1 cellular context compared by ENCODE assay signal in the genomic region with DNA sequence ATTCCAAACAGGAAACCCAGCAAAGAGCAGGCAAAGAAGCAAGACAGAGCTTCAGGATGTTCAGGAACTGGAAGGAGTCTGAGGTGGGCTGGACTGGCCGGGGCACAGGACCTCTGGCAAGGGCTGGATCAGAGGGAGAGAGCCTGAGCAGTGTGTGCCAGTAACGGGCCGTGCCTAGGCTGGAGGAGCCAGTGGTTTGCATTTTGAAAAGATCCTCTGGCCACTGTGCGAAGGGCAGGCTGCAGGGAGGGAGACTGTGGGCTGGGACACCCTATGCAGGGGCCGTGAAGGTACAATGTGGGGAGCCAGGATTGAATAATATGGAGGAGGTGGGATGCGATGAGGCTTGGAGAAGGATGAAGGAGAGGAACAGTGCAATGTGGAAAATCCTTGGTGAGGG.
TF ChIP-seq lines count a peak whose summit lies in the region.

No MANE protein-coding gene starts in this region.

TF ChIP-seq in A549, 52 proteins besides CTCF, POLR2A, EP300 and RAD21:
- no peak for TF ChIP-seq ZC3H11A (IDR thresholded peaks at IDR 0.05)
- TF ChIP-seq RFX5 (IDR thresholded peaks at IDR 0.05), result 0 out of 2 replicates have a peak, but pooled peaks have one; percentile 12
- TF ChIP-seq BCL3 (IDR thresholded peaks at IDR 0.05), result no peak
- TF ChIP-seq ZNF302 (CRISPR knock-in tag; IDR thresholded peaks at IDR 0.05), result no peak
- TF ChIP-seq NPAS2 (CRISPR knock-in tag; IDR thresholded peaks at IDR 0.05; ENCODE audit: borderline replicate concordance), result no peak
- TF ChIP-seq RNF2 (IDR thresholded peaks at IDR 0.05; ENCODE audit: borderline replicate concordance, low read depth), result no peak
- no peak for TF ChIP-seq CEBPB (IDR thresholded peaks at IDR 0.05)
